In genomic region chr20:3315110-3315509, GRCh38 we compare ENCODE assay signal across 20 cellular contexts.
DNase-seq lines count a peak whose midpoint lies in the region; ATAC-seq and TF ChIP-seq lines count a peak whose summit lies in the region.
"Had no signal": no experiment of that assay in that cellular context is flagged by ENCODE, and none has a peak within 500 bp of the region (broad histone marks: within the 10 kb centered on the region; RNA-seq: fewer than 3 reads in every experiment).

No MANE protein-coding gene starts in this region.

- DNase-seq in Karpas-422, result peak; percentile 24
- peak; percentile 29 for DNase-seq in amniotic epithelial cell (ENCODE audit: low read depth)
- DNase-seq in fibroblast of gingiva (ENCODE audit: low read depth), result peak; percentile 68
- no peak for DNase-seq in NCI-H2196 treated with DMSO at 0.1 percent for 48 hours (lab: John Stamatoyannopoulos, UW; ENCODE audit: unreplicated experiment)
- no peak for DNase-seq in KBM-7
- DNase-seq: activated CD4-positive, CD25-positive, alpha-beta regulatory T cell; activated CD8-positive, alpha-beta T cell treated with anti-CD3 and anti-CD28 coated beads for 36 hours; activated naive CD4-positive, alpha-beta T cell treated with Interleukin-2 at 50 U/mL for 16 hours; aorta; DMS79 treated with DMSO at 0.1 percent for 48 hours; effector memory CD8-positive, alpha-beta T cell; HCEC 1CT; KG1; kidney glomerular epithelial cell; NCI-H1048; NCI-H2029 treated with DMSO at 0.1 percent for 48 hours; SK-N-SH; T1000 had no signal

- H3K79me2 ChIP-seq in Karpas-422 (ENCODE audit: low read length), result no peaks in the 10 kb centered on the region

- no peak overlapping the region for H3K27ac ChIP-seq in Karpas-422 (ENCODE audit: low read length)
- peak overlapping the region; percentile 81 for H3K27ac ChIP-seq in skeletal muscle tissue (ENCODE audit: low read depth, low read length)

- H3K27me3 ChIP-seq in Karpas-422 (ENCODE audit: low read length) (no peaks in the 10 kb centered on the region), skeletal muscle tissue (ENCODE audit: control insufficient read depth in 3 of 3, insufficient read depth in 3 of 3, low read length in 3 of 3) (no peaks in the 10 kb centered on the region)

- no peak for ATAC-seq in GM18505 (IDR thresholded peaks at IDR 0.05; ENCODE audit: unreplicated experiment)
- ATAC-seq: activated CD8-positive, alpha-beta T cell treated with anti-CD3 and anti-CD28 coated beads for 36 hours; effector memory CD8-positive, alpha-beta T cell had no signal

- H3K9me2 ChIP-seq in Karpas-422 (replicated peaks; ENCODE audit: insufficient read depth, low read length), result no peaks in the 10 kb centered on the region
- H3K9me2 ChIP-seq: SK-N-SH had no signal

- H3K4me3 ChIP-seq in Karpas-422 (ENCODE audit: low read length) (no peak overlapping the region), skeletal muscle tissue (ENCODE audit: low read length in 3 of 3) (no peak overlapping the region)

- no peak overlapping the region for H2AFZ ChIP-seq in Karpas-422 (ENCODE audit: low read length)

- H3K4me1 ChIP-seq in Karpas-422 (ENCODE audit: low read length) (no peaks in the 10 kb centered on the region), skeletal muscle tissue (ENCODE audit: control insufficient read depth in 3 of 3, insufficient read depth in 3 of 3, low read length in 3 of 3) (peaks cover 20 to 36% (median 26%) of the 10 kb centered on the region in 3 donors)

- TF ChIP-seq POLR2A in GM18505 (IDR thresholded peaks at IDR 0.05; ENCODE audit: borderline replicate concordance, extremely low read depth, insufficient read depth, insufficient read length), result no peak

- H3K9ac ChIP-seq in Karpas-422 (ENCODE audit: low read length), result no peak overlapping the region
- peak overlapping the region in 1 of 3 donors; percentile 9 for H3K9ac ChIP-seq in skeletal muscle tissue (ENCODE audit: low read depth in 1 of 3, low read length in 3 of 3)
- H3K9ac ChIP-seq: SK-N-SH had no signal

- no peak overlapping the region for H3K4me2 ChIP-seq in Karpas-422 (ENCODE audit: low read depth, low read length, poor library complexity, severe bottlenecking)
- H3K4me2 ChIP-seq: SK-N-SH had no signal

- H4K20me1 ChIP-seq in Karpas-422 (ENCODE audit: insufficient read depth, low read depth, low read length), result no peaks in the 10 kb centered on the region

- H3K36me3 ChIP-seq in Karpas-422 (ENCODE audit: insufficient read depth, low read length) (no peaks in the 10 kb centered on the region), skeletal muscle tissue (ENCODE audit: control insufficient read depth in 3 of 3, insufficient read depth in 3 of 3, low read length in 3 of 3) (peaks cover 0 to 7% (median 2%) of the 10 kb centered on the region in 3 donors)

- no peaks in the 10 kb centered on the region for H3K9me3 ChIP-seq in Karpas-422 (ENCODE audit: low read length)
- H3K9me3 ChIP-seq in skeletal muscle tissue (ENCODE audit: control insufficient read depth in 3 of 3, low read length in 3 of 3), result no peaks in the 10 kb centered on the region
- H3K9me3 ChIP-seq: SK-N-SH had no signal

- in situ Hi-C loops in KBM-7 (cut with MboI; ENCODE audit: low pct_unique_long_range_greater_than_20kb, low sequenced_read_pairs), result no loop called here

Comparison
In these comparisons a context has a peak if more than half of its experiments do, and no peak if none do; other contexts are left out.
1. DNase-seq: peak in Karpas-422 (single experiment), amniotic epithelial cell (single experiment) and fibroblast of gingiva (single experiment); none in NCI-H2196 treated with DMSO at 0.1 percent for 48 hours (single experiment) and KBM-7 (single experiment).